ENCODE assay signal across 7 cellular contexts in genomic region chr19:17933414-17934129, GRCh38. TPM values are rescaled to one million over a fixed set of nuclear protein-coding genes. Genes with fewer than 3 reads are reported as not detected.
DNase-seq lines count a peak whose midpoint lies in the region; ATAC-seq and TF ChIP-seq lines count a peak whose summit lies in the region.

No MANE protein-coding gene starts in this region.

- peaks cover 11 to 20% (median 14%) of the 10 kb centered on the region in 3 donors for H3K4me1 Mint-ChIP-seq in T-cell

- H3K9me3 ChIP-seq in HEK293 (ENCODE audit: control insufficient read depth, insufficient read depth, low read depth, low read length) (no peaks in the 10 kb centered on the region), gastroesophageal sphincter (no peaks in the 10 kb centered on the region)

- no peak for DNase-seq in T-cell
- DNase-seq in D341Med (ENCODE audit: low spot score) = no peak
- DNase-seq in NCI-H1930 (lab: John Stamatoyannopoulos, UW) = no peak

- 0 to 20% methylated on average over 6 to 18 of the region's 19 CpGs for WGBS in gastroesophageal sphincter (ENCODE audit: low coverage in 1 of 2), 2 donors

- H3K4me1 ChIP-seq in HEK293 (ENCODE audit: control insufficient read depth, insufficient read depth, low read length) (no peaks in the 10 kb centered on the region), gastroesophageal sphincter (peaks cover 0 to 31% (median 7%) of the 10 kb centered on the region in 3 donors)

- no peaks in the 10 kb centered on the region for H3K9me3 Mint-ChIP-seq in T-cell

- H3K27ac Mint-ChIP-seq in T-cell = peak overlapping the region; percentile 20 to 94

- POLR2A ChIA-PET in HEK293 (lab: Yijun Ruan, JAX) (interaction anchor here (0.5 to 4.8 kb wide), 12 partner anchors 14 to 129 kb away, joined by 3 to 86 read pairs (median 5); partner anchors contain the start of genes RPL18A and SLC5A5), T-cell (lab: Charles Lee) (interaction anchor here in 1 of 2 donors (0.5 to 1.3 kb wide), 4 partner anchors 66 to 74 kb away, joined by 3 to 7 read pairs (median 6); partner anchors contain the start of gene RPL18A)

- TF ChIP-seq CTCF in HEK293 (tag by site-specific recombination; IDR thresholded peaks at IDR 0.05) = no peak
- TF ChIP-seq CTCF in gastroesophageal sphincter (IDR thresholded peaks at IDR 0.05) = no peak

- peaks cover 0 to 13% of the 10 kb centered on the region in 2 experiments; a peak in 2 of 3 replicates for H3K36me3 ChIP-seq in HEK293 (ENCODE audit: control insufficient read depth in 2 of 2, insufficient read depth in 1 of 2, low read length in 2 of 2)
- peaks cover 0 to 31% of the 10 kb centered on the region in 2 donors for H3K36me3 ChIP-seq in gastroesophageal sphincter

- H3K27me3 Mint-ChIP-seq in T-cell = no peaks in the 10 kb centered on the region

- no peak for TF ChIP-seq POLR2A in gastroesophageal sphincter (IDR thresholded peaks at IDR 0.05)

- H3K4me3 ChIP-seq in HEK293 (ENCODE audit: low read depth, low read length) (peak overlapping the region; percentile 92), gastroesophageal sphincter (peak overlapping the region; percentile 65 to 93), skin epidermis (peak overlapping the region; percentile 65 to 96 (median 80))

- peak overlapping the region; percentile 82 to 88 (median 84) for H3K4me3 Mint-ChIP-seq in T-cell

- H3K36me3 Mint-ChIP-seq in T-cell = peaks cover 3% of the 10 kb centered on the region

- CTCF ChIA-PET in HEK293 (lab: Yijun Ruan, JAX) (interaction anchor here (0.8 to 9.0 kb wide), 11 partner anchors 18 to 243 kb away, joined by 3 to 233 read pairs (median 4); partner anchors contain the start of gene RPL18A), T-cell (lab: Charles Lee) (interaction anchor here (0.6 to 3.8 kb wide), 11 partner anchors 12 to 479 kb away, joined by 3 to 139 read pairs (median 4); partner anchors contain the start of genes RPL18A (in 2 of the 2), JAK3 (in 1 of the 2), PGLS (in 1 of the 2) and SLC5A5 (in 1 of the 2))

- no peak for TF ChIP-seq EP300 in gastroesophageal sphincter (IDR thresholded peaks at IDR 0.05)

- H3K27ac ChIP-seq in HEK293 (ENCODE audit: extremely low read depth, low read depth, low read length) (no peak overlapping the region; the same call in 1 of the 2 replicates), gastroesophageal sphincter (peak overlapping the region; percentile 72 to 92 (median 88)), skin epidermis (peak overlapping the region; percentile 67 to 98 (median 92))

- no peak for ATAC-seq in T-cell (replicated peaks in 1 of 4)
- ATAC-seq in gastroesophageal sphincter = no peak
- ATAC-seq in HG02870 (IDR thresholded peaks at IDR 0.05; ENCODE audit: unreplicated experiment) = no peak

- H3K27me3 ChIP-seq in gastroesophageal sphincter = no peaks in the 10 kb centered on the region

TF ChIP-seq in HEK293, 187 proteins besides CTCF, POLR2A, EP300 and RAD21:
- peak; percentile 40 for TF ChIP-seq ZNF335 (tag by site-specific recombination; conservative IDR thresholded peaks at IDR 0.05)
- TF ChIP-seq ZBTB48 (tag by site-specific recombination; IDR thresholded peaks at IDR 0.05) = no peak
- TF ChIP-seq ZNF501 (tag by site-specific recombination; IDR thresholded peaks at IDR 0.05) = no peak
- TF ChIP-seq ZNF184 (tag by site-specific recombination; IDR thresholded peaks at IDR 0.05) = no peak
- 0 out of 2 replicates have a peak, but pooled peaks have one; percentile 16 for TF ChIP-seq ZBTB8A (tag by site-specific recombination; IDR thresholded peaks at IDR 0.05)
- TF ChIP-seq, protein P1, sequence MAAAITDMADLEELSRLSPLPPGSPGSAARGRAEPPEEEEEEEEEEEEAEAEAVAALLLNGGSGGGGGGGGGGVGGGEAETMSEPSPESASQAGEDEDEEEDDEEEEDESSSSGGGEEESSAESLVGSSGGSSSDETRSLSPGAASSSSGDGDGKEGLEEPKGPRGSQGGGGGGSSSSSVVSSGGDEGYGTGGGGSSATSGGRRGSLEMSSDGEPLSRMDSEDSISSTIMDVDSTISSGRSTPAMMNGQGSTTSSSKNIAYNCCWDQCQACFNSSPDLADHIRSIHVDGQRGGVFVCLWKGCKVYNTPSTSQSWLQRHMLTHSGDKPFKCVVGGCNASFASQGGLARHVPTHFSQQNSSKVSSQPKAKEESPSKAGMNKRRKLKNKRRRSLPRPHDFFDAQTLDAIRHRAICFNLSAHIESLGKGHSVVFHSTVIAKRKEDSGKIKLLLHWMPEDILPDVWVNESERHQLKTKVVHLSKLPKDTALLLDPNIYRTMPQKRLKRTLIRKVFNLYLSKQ (tag by site-specific recombination; IDR thresholded peaks at IDR 0.05; ENCODE audit: borderline replicate concordance) = no peak

RNA-seq across cellular contexts. Expression of gene CCDC124, which starts 0.8 kb away (rescaled TPM):
- total RNA-seq in T-cell (10 to 100 TPM; 24.8 to 51.1 (median 41.5) TPM), gastroesophageal sphincter (10 to 100 TPM; 48.1 to 75.9 (median 56.6) TPM)

RNA-seq across cellular contexts. Expression of gene KCNN1, which starts 33.3 kb away (rescaled TPM):
- total RNA-seq in T-cell (not detected), gastroesophageal sphincter (under 1 TPM in 2 of 4 donors, not detected in 2; 0.20 to 0.89 TPM)
